11 cellular contexts compared by ENCODE assay signal in genomic region chr15:80317389-80318169, GRCh38.
DNase-seq lines count a peak whose midpoint lies in the region; ATAC-seq lines count a peak whose summit lies in the region.
"Had no signal": no experiment of that assay in that cellular context is flagged by ENCODE, and none has a peak within 500 bp of the region (broad histone marks: within the 10 kb centered on the region; RNA-seq: fewer than 3 reads in every experiment).

No MANE protein-coding gene starts in this region.

- H3K27me3 ChIP-seq in H7 (ENCODE audit: control insufficient read depth, insufficient read depth, low read length) = no peaks in the 10 kb centered on the region
- H3K27me3 ChIP-seq: colonic mucosa had no signal

- no peaks in the 10 kb centered on the region for H3K36me3 ChIP-seq in H7 (replicated peaks; ENCODE audit: control insufficient read depth, insufficient read depth, low read length)
- H3K36me3 ChIP-seq: colonic mucosa, uterus had no signal

- DNase-seq in SK-MEL-5 (ENCODE audit: low read depth, low spot score) = peak; percentile 98
- DNase-seq in fibroblast of the conjunctiva (ENCODE audit: low read depth) = peak; percentile 53
- peak; percentile 9 for DNase-seq in putamen (ENCODE audit: low spot score)
- no peak for DNase-seq in H7
- DNase-seq in inferior parietal cortex (ENCODE audit: extremely low spot score) = no peak
- DNase-seq: colonic mucosa; stimulated activated CD4-positive, alpha-beta T cell treated with anti-CD3 and anti-CD28 coated beads, Interleukin-2, amount 100 ng/mL, for 48 hours; uterus had no signal

- H3K4me3 ChIP-seq in H7 (ENCODE audit: insufficient read depth, low read depth, low read length) = no peak overlapping the region
- H3K4me3 ChIP-seq: colonic mucosa, uterus had no signal

- ATAC-seq in GM21717 (IDR thresholded peaks at IDR 0.05; ENCODE audit: unreplicated experiment) = peak; percentile 73
- ATAC-seq in HG02588 (IDR thresholded peaks at IDR 0.05; ENCODE audit: unreplicated experiment) = no peak
- no peak for ATAC-seq in HG02610 (IDR thresholded peaks at IDR 0.05; ENCODE audit: unreplicated experiment)

- in situ Hi-C loops in SK-MEL-5 (cut with HindIII; ENCODE audit: low pct_unique_long_range_greater_than_20kb, low sequenced_read_pairs) = no loop called here

Comparison
In these comparisons a context has a peak if more than half of its experiments do, and no peak if none do; other contexts are left out.
1. DNase-seq: peak in SK-MEL-5 (single experiment), fibroblast of the conjunctiva (single experiment) and putamen (single experiment); none in H7 (single experiment) and inferior parietal cortex (single experiment).